ENCODE assay signal across 1 cellular context in the genomic region with DNA sequence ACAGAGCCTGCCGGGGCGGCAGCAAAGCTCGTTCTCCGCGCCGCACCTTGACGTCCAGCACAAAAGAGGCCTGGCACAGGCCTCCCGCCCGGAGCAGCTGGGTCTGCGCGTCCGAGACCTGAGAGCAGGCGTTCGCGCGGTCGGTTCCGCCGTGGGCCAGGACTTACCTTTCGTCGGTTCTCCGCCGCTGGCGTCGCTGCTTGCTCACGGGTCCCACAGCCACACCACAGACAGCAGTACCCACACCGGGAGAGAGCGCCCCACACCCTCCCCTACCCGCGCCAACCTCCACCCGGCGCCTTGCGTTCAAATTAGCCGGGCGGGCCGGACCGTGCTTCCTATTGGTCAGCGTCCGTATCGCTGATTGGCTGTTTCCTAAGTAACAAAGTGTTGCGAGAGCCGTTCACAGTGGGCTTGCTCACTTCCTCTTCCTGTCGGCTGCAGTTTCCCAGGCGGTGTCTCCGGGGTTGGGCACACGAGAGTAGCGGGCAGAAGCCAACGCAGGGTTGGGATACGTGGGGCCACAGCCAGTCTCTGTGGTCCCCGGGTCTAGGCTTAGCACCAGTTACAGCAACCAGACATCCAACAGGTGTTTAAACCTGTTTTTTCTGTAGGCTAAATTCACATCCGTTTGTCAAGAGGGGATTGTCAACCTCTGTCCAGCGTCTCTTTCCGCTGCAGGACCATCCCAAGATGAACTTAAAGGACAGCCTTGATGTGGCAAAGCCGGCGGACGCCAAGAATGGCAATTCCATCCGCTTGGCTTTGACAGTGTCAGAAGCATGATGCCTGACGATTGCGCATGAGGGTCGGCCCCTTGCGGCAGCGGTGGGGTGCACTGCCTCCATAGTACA.
TF ChIP-seq lines count a peak whose summit lies in the region.

A gene (minus strand): TSS at position 313 of the 854 bp plus-strand sequence. CDS start 11,429 bp downstream, outside the sequence.

TF ChIP-seq in HCT116, 20 proteins besides CTCF, POLR2A, EP300 and RAD21 (continued from another document):
- TF ChIP-seq ZFX (IDR thresholded peaks at IDR 0.05) (peak; percentile 92), FOSL1 (IDR thresholded peaks at IDR 0.05; ENCODE audit: low read depth) (no peak), YY1 (IDR thresholded peaks at IDR 0.05; ENCODE audit: extremely low read depth, insufficient replicate concordance, low read depth, low read length) (peak; percentile 25)
- TF ChIP-seq, protein P1, sequence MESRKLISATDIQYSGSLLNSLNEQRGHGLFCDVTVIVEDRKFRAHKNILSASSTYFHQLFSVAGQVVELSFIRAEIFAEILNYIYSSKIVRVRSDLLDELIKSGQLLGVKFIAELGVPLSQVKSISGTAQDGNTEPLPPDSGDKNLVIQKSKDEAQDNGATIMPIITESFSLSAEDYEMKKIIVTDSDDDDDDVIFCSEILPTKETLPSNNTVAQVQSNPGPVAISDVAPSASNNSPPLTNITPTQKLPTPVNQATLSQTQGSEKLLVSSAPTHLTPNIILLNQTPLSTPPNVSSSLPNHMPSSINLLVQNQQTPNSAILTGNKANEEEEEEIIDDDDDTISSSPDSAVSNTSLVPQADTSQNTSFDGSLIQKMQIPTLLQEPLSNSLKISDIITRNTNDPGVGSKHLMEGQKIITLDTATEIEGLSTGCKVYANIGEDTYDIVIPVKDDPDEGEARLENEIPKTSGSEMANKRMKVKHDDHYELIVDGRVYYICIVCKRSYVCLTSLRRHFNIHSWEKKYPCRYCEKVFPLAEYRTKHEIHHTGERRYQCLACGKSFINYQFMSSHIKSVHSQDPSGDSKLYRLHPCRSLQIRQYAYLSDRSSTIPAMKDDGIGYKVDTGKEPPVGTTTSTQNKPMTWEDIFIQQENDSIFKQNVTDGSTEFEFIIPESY (IDR thresholded peaks at IDR 0.05; ENCODE audit: extremely low read depth, insufficient replicate concordance, low read length): peak; percentile 88
